1 cellular context compared by ENCODE assay signal in genomic region chr12:102920271-102920670, GRCh38.
TF ChIP-seq lines count a peak whose summit lies in the region.

No MANE protein-coding gene starts in this region.

TF ChIP-seq in HepG2, 621 proteins besides CTCF, POLR2A, EP300 and RAD21 (continued from another document and continues in another):
- TF ChIP-seq ZNF512B (CRISPR knock-in tag; IDR thresholded peaks at IDR 0.05; ENCODE audit: borderline replicate concordance) (no peak), EHMT2 (IDR thresholded peaks at IDR 0.05; ENCODE audit: borderline replicate concordance, low read depth, low read length) (peak; percentile 61; the same call in 1 of the 2 replicates), TBX3 (IDR thresholded peaks at IDR 0.05; ENCODE audit: borderline replicate concordance) (peak; percentile 41; the same call in 1 of the 2 replicates), ZNF710 (CRISPR knock-in tag; IDR thresholded peaks at IDR 0.05; ENCODE audit: borderline replicate concordance) (peak; percentile 87; the same call in 1 of the 2 replicates), ZNF383 (CRISPR knock-in tag; IDR thresholded peaks at IDR 0.05; ENCODE audit: borderline replicate concordance) (peak; percentile 54; the same call in 1 of the 2 replicates), REL (CRISPR knock-in tag; conservative IDR thresholded peaks at IDR 0.05) (no peak), ZNF362 (CRISPR knock-in tag; IDR thresholded peaks at IDR 0.05; ENCODE audit: borderline replicate concordance) (peak; percentile 91), FOXK2 (IDR thresholded peaks at IDR 0.05) (peak; percentile 78), ZNF589 (CRISPR knock-in tag; conservative IDR thresholded peaks at IDR 0.05) (no peak), HOXA5 (CRISPR knock-in tag; IDR thresholded peaks at IDR 0.05) (peak; percentile 92), THAP8 (CRISPR knock-in tag; IDR thresholded peaks at IDR 0.05; ENCODE audit: borderline replicate concordance) (no peak), ZBTB8A (CRISPR knock-in tag; IDR thresholded peaks at IDR 0.05; ENCODE audit: borderline replicate concordance, low read depth) (no peak), ARNTL (CRISPR knock-in tag; IDR thresholded peaks at IDR 0.05) (peak; percentile 85), HDAC1 (CRISPR knock-in tag; IDR thresholded peaks at IDR 0.05) (peak; percentile 85), ZFY (CRISPR knock-in tag; IDR thresholded peaks at IDR 0.05) (no peak), KMT2A (CRISPR knock-in tag; IDR thresholded peaks at IDR 0.05) (peak; percentile 40; the same call in 1 of the 2 replicates), TOE1 (CRISPR knock-in tag; IDR thresholded peaks at IDR 0.05) (0 out of 2 replicates have a peak, but pooled peaks have one; percentile 71), SP5 (CRISPR knock-in tag; IDR thresholded peaks at IDR 0.05; ENCODE audit: borderline replicate concordance, low read depth) (peak; percentile 97), KAT7 (CRISPR knock-in tag; IDR thresholded peaks at IDR 0.05; ENCODE audit: borderline replicate concordance) (peak; percentile 64), ARID3A (IDR thresholded peaks at IDR 0.05; ENCODE audit: low read depth, low read length) (peak; percentile 90), GABPA (IDR thresholded peaks at IDR 0.05; ENCODE audit: low read depth, low read length) (no peak), GABPA (CRISPR knock-in tag; IDR thresholded peaks at IDR 0.05; ENCODE audit: low read depth) (peak; percentile 59; the same call in 1 of the 2 replicates), ATF3 (CRISPR knock-in tag; IDR thresholded peaks at IDR 0.05) (0 out of 2 replicates have a peak, but pooled peaks have one; percentile 48), NCOR1 (IDR thresholded peaks at IDR 0.05; ENCODE audit: borderline replicate concordance, low read length) (peak; percentile 82; the same call in 1 of the 2 replicates), TFE3 (CRISPR knock-in tag; IDR thresholded peaks at IDR 0.05) (peak; percentile 99), KDM2A (CRISPR knock-in tag; IDR thresholded peaks at IDR 0.05; ENCODE audit: borderline replicate concordance, low read depth) (no peak), KLF15 (CRISPR knock-in tag; IDR thresholded peaks at IDR 0.05; ENCODE audit: borderline replicate concordance) (no peak; the same call in 1 of the 2 replicates), TGIF2 (CRISPR knock-in tag; IDR thresholded peaks at IDR 0.05) (no peak), GABPB1 (CRISPR knock-in tag; IDR thresholded peaks at IDR 0.05) (no peak), JUND (CRISPR knock-in tag; IDR thresholded peaks at IDR 0.05) (peak; percentile 46; the same call in 1 of the 2 replicates), MIXL1 (CRISPR knock-in tag; IDR thresholded peaks at IDR 0.05) (peak; percentile 97), ZNF775 (CRISPR knock-in tag; IDR thresholded peaks at IDR 0.05; ENCODE audit: borderline replicate concordance) (peak; percentile 97), ZEB1 (IDR thresholded peaks at IDR 0.05; ENCODE audit: insufficient replicate concordance, low read depth) (peak; percentile 78), ZFP36 (IDR thresholded peaks at IDR 0.05; ENCODE audit: borderline replicate concordance, low read depth, low read length, partially characterized antibody) (no peak), ZNF234 (CRISPR knock-in tag; conservative IDR thresholded peaks at IDR 0.05) (no peak), ZNF414 (CRISPR knock-in tag; IDR thresholded peaks at IDR 0.05) (no peak), ZSCAN29 (CRISPR knock-in tag; conservative IDR thresholded peaks at IDR 0.05) (0 out of 2 replicates have a peak, but pooled peaks have one; percentile 52), FOXJ3 (CRISPR knock-in tag; IDR thresholded peaks at IDR 0.05; ENCODE audit: borderline replicate concordance) (peak; percentile 98), ZNF136 (CRISPR knock-in tag; IDR thresholded peaks at IDR 0.05; ENCODE audit: low read depth) (no peak), NR0B2 (CRISPR knock-in tag; IDR thresholded peaks at IDR 0.05) (no peak), ZBTB7B (CRISPR knock-in tag; IDR thresholded peaks at IDR 0.05) (peak; percentile 96), ZNF256 (CRISPR knock-in tag; conservative IDR thresholded peaks at IDR 0.05) (no peak; the same call in 1 of the 2 replicates), GTF3A (CRISPR knock-in tag; conservative IDR thresholded peaks at IDR 0.05) (no peak), ZNF670 (CRISPR knock-in tag; IDR thresholded peaks at IDR 0.05; ENCODE audit: borderline replicate concordance) (no peak), GMEB2 (CRISPR knock-in tag; IDR thresholded peaks at IDR 0.05; ENCODE audit: low read depth) (no peak), MAFF (IDR thresholded peaks at IDR 0.05; ENCODE audit: low read depth, low read length) (peak; percentile 75), ZNF503 (CRISPR knock-in tag; IDR thresholded peaks at IDR 0.05) (peak; percentile 97), ZMYM3 (CRISPR knock-in tag; IDR thresholded peaks at IDR 0.05) (peak; percentile 54; the same call in 1 of the 2 replicates), ZNF556 (CRISPR knock-in tag; IDR thresholded peaks at IDR 0.05; ENCODE audit: borderline replicate concordance) (0 out of 2 replicates have a peak, but pooled peaks have one; percentile 31), E2F5 (CRISPR knock-in tag; conservative IDR thresholded peaks at IDR 0.05) (no peak), ATF1 (CRISPR knock-in tag; IDR thresholded peaks at IDR 0.05) (peak; percentile 64; the same call in 1 of the 2 replicates), ZNF33B (CRISPR knock-in tag; IDR thresholded peaks at IDR 0.05) (no peak)
